In the genomic region with DNA sequence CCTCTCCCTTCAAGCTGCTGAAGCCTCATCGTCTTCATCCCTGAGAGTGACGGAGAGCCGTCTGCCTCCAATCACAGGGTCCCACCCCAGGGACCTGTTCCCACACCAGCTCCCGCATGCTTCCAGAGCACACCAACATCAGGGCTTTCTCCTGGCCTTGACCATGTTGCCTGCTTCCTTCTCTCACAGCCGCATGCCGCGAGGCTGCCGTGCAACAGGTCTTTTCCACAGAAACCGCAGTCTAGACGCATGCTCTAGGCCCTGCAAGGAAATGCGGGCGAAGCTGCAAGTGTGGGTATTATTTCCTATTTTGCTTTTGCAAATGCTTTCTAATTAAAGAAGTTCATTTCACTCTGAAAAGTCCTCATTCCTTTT, we compare ENCODE assay signal across 20 cellular contexts.
A peak's percentile ranks its signal among the peaks of the same experiment; 100 is the strongest.
DNase-seq lines count a peak whose midpoint lies in the region; ATAC-seq, FAIRE-seq and TF ChIP-seq lines count a peak whose summit lies in the region.
"Had no signal": no experiment of that assay in that cellular context is flagged by ENCODE, and none has a peak within 500 bp of the region (broad histone marks: within the 10 kb centered on the region; RNA-seq: fewer than 3 reads in every experiment).

No MANE protein-coding gene starts in this region.

- no peaks in the 10 kb centered on the region for H3K4me1 ChIP-seq in mesenchymal stem cell (ENCODE audit: control insufficient read depth, insufficient read depth, low read depth, low read length)

- peak; percentile 62 for FAIRE-seq in GM12891 (lab: Jason Lieb, UNC)
- FAIRE-seq: H1 had no signal

- no peak overlapping the region for H2AK5ac ChIP-seq in mesenchymal stem cell (ENCODE audit: low read length, severe bottlenecking)

- no peaks in the 10 kb centered on the region for H3K36me3 ChIP-seq in mesenchymal stem cell (ENCODE audit: control insufficient read depth in 1 of 2, insufficient read depth in 2 of 2, low read depth in 1 of 2, low read length in 2 of 2)

- H3K9ac ChIP-seq in mesenchymal stem cell (ENCODE audit: low read length), result no peak overlapping the region
- H3K9ac ChIP-seq: KMS-11 had no signal

- peaks cover 0 to 5% of the 10 kb centered on the region in 2 experiments for H3K27me3 ChIP-seq in mesenchymal stem cell (ENCODE audit: control insufficient read depth in 1 of 2, insufficient read depth in 1 of 2, low read length in 2 of 2)

- no peak overlapping the region for H3K4ac ChIP-seq in mesenchymal stem cell (ENCODE audit: low read depth in 1 of 2, low read length in 2 of 2)

- H3K23ac ChIP-seq in mesenchymal stem cell (ENCODE audit: low read length in 2 of 2), result no peak overlapping the region

- no peak overlapping the region for H3K14ac ChIP-seq in mesenchymal stem cell (ENCODE audit: low read length in 2 of 2)

- no peak overlapping the region for H2BK12ac ChIP-seq in mesenchymal stem cell (ENCODE audit: low read length in 2 of 2)

- no peaks in the 10 kb centered on the region for H3K9me3 ChIP-seq in mesenchymal stem cell (ENCODE audit: control insufficient read depth, low read length)

- no peak for DNase-seq in GM12891 (ENCODE audit: insufficient read length, low spot score)
- DNase-seq in NOMO-1 treated with DMSO at 0.1 percent for 48 hours (lab: John Stamatoyannopoulos, UW; ENCODE audit: unreplicated experiment), result peak; percentile 5
- no peak for DNase-seq in mesenchymal stem cell
- DNase-seq in NCI-H774 (lab: John Stamatoyannopoulos, UW), result no peak
- DNase-seq: ACHN; CD4-positive, alpha-beta T cell; EL; NCI-H1092; NCI-H1436 treated with DMSO at 0.1 percent for 48 hours; NCI-H2029; NCI-H446; NK-92 treated with Interleukin-12 subunit alpha and Interleukin-12 subunit beta, amount 100 ng/mL, for 24 hours; PC-3; RPMI8226; SIG-M5 had no signal

- H2BK120ac ChIP-seq in mesenchymal stem cell (ENCODE audit: low read depth, low read length), result no peak overlapping the region

- H3K27ac ChIP-seq in mesenchymal stem cell (ENCODE audit: low read length, poor library complexity, severe bottlenecking), result no peak overlapping the region
- H3K27ac ChIP-seq: KMS-11 had no signal

- H3K18ac ChIP-seq in mesenchymal stem cell (ENCODE audit: low read depth in 1 of 2, low read length in 2 of 2), result no peak overlapping the region

- no peaks in the 10 kb centered on the region for H3K79me1 ChIP-seq in mesenchymal stem cell (replicated peaks; ENCODE audit: low read length, poor library complexity, severe bottlenecking)

- ATAC-seq in HG02763 (IDR thresholded peaks at IDR 0.05; ENCODE audit: unreplicated experiment) (no peak), GM18519 (IDR thresholded peaks at IDR 0.05; ENCODE audit: low FRiP score, unreplicated experiment) (no peak), SK-N-SH treated with all-trans-retinoic acid at 6 μM for 48 hours (no peak)
- ATAC-seq: PC-3 had no signal

- no peak overlapping the region for H3K4me2 ChIP-seq in mesenchymal stem cell (ENCODE audit: low read length, poor library complexity, severe bottlenecking)
- H3K4me2 ChIP-seq: KMS-11 had no signal

- H2BK5ac ChIP-seq in mesenchymal stem cell (ENCODE audit: low read depth, low read length, poor library complexity, severe bottlenecking), result no peak overlapping the region

- 90% methylated on average over 8 of the region's 12 CpGs for WGBS in mesenchymal stem cell

- H2AFZ ChIP-seq in mesenchymal stem cell (ENCODE audit: low read depth, low read length), result no peak overlapping the region

- H2BK15ac ChIP-seq in mesenchymal stem cell (ENCODE audit: low read depth, poor library complexity, severe bottlenecking), result no peak overlapping the region

- peak overlapping the region; percentile 55 for H4K91ac ChIP-seq in mesenchymal stem cell (ENCODE audit: low read length)

- no peak overlapping the region for H4K8ac ChIP-seq in mesenchymal stem cell (ENCODE audit: low read length)

- TF ChIP-seq POLR2A in GM12891 (IDR thresholded peaks at IDR 0.05; ENCODE audit: low read depth, low read length), result no peak

- H3K4me3 ChIP-seq in mesenchymal stem cell (ENCODE audit: insufficient read depth in 1 of 2, low read depth in 1 of 2, low read length in 2 of 2), result no peak overlapping the region

TF ChIP-seq in GM12891, 5 proteins besides CTCF, POLR2A, EP300 and RAD21:
- TF ChIP-seq POLR2AphosphoS5 (IDR thresholded peaks at IDR 0.05; ENCODE audit: low read depth, low read length) (no peak), POU2F2 (IDR thresholded peaks at IDR 0.05; ENCODE audit: low read depth, low read length) (no peak), TAF1 (IDR thresholded peaks at IDR 0.05; ENCODE audit: low read depth, low read length) (no peak), PAX5 (IDR thresholded peaks at IDR 0.05; ENCODE audit: insufficient read depth, low read length, severe bottlenecking) (no peak), SPI1 (IDR thresholded peaks at IDR 0.05; ENCODE audit: low read depth, low read length) (no peak)

TF ChIP-seq in SK-N-SH treated with all-trans-retinoic acid at 6 μM for 48 hours, 23 proteins besides CTCF, POLR2A, EP300 and RAD21 (continues in another document):
- no peak for TF ChIP-seq ZFP3 (CRISPR knock-in tag; IDR thresholded peaks at IDR 0.05)
- TF ChIP-seq, protein P1, sequence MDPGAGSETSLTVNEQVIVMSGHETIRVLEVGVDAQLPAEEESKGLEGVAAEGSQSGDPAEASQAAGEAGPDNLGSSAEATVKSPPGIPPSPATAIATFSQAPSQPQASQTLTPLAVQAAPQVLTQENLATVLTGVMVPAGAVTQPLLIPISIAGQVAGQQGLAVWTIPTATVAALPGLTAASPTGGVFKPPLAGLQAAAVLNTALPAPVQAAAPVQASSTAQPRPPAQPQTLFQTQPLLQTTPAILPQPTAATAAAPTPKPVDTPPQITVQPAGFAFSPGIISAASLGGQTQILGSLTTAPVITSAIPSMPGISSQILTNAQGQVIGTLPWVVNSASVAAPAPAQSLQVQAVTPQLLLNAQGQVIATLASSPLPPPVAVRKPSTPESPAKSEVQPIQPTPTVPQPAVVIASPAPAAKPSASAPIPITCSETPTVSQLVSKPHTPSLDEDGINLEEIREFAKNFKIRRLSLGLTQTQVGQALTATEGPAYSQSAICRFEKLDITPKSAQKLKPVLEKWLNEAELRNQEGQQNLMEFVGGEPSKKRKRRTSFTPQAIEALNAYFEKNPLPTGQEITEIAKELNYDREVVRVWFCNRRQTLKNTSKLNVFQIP (CRISPR knock-in tag; IDR thresholded peaks at IDR 0.05; ENCODE audit: borderline replicate concordance, low read depth), result no peak
- TF ChIP-seq TCF4 (CRISPR knock-in tag; IDR thresholded peaks at IDR 0.05; ENCODE audit: borderline replicate concordance), result no peak
- no peak for TF ChIP-seq ARNTL (CRISPR knock-in tag; IDR thresholded peaks at IDR 0.05; ENCODE audit: borderline replicate concordance, low read depth)
- no peak for TF ChIP-seq BACH2 (CRISPR knock-in tag; IDR thresholded peaks at IDR 0.05; ENCODE audit: borderline replicate concordance)
- TF ChIP-seq, protein P2, sequence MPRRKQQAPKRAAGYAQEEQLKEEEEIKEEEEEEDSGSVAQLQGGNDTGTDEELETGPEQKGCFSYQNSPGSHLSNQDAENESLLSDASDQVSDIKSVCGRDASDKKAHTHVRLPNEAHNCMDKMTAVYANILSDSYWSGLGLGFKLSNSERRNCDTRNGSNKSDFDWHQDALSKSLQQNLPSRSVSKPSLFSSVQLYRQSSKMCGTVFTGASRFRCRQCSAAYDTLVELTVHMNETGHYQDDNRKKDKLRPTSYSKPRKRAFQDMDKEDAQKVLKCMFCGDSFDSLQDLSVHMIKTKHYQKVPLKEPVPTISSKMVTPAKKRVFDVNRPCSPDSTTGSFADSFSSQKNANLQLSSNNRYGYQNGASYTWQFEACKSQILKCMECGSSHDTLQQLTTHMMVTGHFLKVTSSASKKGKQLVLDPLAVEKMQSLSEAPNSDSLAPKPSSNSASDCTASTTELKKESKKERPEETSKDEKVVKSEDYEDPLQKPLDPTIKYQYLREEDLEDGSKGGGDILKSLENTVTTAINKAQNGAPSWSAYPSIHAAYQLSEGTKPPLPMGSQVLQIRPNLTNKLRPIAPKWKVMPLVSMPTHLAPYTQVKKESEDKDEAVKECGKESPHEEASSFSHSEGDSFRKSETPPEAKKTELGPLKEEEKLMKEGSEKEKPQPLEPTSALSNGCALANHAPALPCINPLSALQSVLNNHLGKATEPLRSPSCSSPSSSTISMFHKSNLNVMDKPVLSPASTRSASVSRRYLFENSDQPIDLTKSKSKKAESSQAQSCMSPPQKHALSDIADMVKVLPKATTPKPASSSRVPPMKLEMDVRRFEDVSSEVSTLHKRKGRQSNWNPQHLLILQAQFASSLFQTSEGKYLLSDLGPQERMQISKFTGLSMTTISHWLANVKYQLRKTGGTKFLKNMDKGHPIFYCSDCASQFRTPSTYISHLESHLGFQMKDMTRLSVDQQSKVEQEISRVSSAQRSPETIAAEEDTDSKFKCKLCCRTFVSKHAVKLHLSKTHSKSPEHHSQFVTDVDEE (CRISPR knock-in tag; IDR thresholded peaks at IDR 0.05), result no peak
- TF ChIP-seq, protein P3, sequence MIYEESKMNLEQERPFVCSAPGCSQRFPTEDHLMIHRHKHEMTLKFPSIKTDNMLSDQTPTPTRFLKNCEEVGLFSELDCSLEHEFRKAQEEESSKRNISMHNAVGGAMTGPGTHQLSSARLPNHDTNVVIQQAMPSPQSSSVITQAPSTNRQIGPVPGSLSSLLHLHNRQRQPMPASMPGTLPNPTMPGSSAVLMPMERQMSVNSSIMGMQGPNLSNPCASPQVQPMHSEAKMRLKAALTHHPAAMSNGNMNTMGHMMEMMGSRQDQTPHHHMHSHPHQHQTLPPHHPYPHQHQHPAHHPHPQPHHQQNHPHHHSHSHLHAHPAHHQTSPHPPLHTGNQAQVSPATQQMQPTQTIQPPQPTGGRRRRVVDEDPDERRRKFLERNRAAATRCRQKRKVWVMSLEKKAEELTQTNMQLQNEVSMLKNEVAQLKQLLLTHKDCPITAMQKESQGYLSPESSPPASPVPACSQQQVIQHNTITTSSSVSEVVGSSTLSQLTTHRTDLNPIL (CRISPR knock-in tag; IDR thresholded peaks at IDR 0.05; ENCODE audit: low read depth), result no peak
- TF ChIP-seq ZNF70 (CRISPR knock-in tag; IDR thresholded peaks at IDR 0.05), result no peak
- no peak for TF ChIP-seq ESRRG (CRISPR knock-in tag; IDR thresholded peaks at IDR 0.05)
- no peak for TF ChIP-seq ZC3H10 (CRISPR knock-in tag; IDR thresholded peaks at IDR 0.05)
